ENCODE assay signal across 21 cellular contexts in genomic region chr5:134188092-134188491, GRCh38. TPM values are rescaled to one million over a fixed set of nuclear protein-coding genes. Genes with fewer than 3 reads are reported as not detected.
DNase-seq lines count a peak whose midpoint lies in the region; ATAC-seq and TF ChIP-seq lines count a peak whose summit lies in the region.
"Had no signal": no experiment of that assay in that cellular context is flagged by ENCODE, and none has a peak within 500 bp of the region (broad histone marks: within the 10 kb centered on the region; RNA-seq: fewer than 3 reads in every experiment).

No MANE protein-coding gene starts in this region.

- TF ChIP-seq CTCF in stomach (IDR thresholded peaks at IDR 0.05) = no peak

- peak overlapping the region in 3 of 5 donors; percentile 19 to 39 (median 27) for H3K27ac ChIP-seq in stomach
- H3K27ac ChIP-seq: C4-2B, GM23248, KMS-11, SJSA1 had no signal

- H3K4me3 Mint-ChIP-seq in activated T-cell treated with anti-CD3 and anti-CD28 coated beads, Interleukin-2, amount 50 U/mL, for 24 hours = no peak overlapping the region
- H3K4me3 Mint-ChIP-seq in activated T-cell treated with anti-CD3 and anti-CD28 coated beads, Interleukin-2, amount 50 U/mL, for 4 hours = no peak overlapping the region
- H3K4me3 Mint-ChIP-seq: CD8-positive, alpha-beta memory T cell; H9; HFFc6 had no signal

- ATAC-seq in activated T-cell treated with anti-CD3 and anti-CD28 coated beads, Interleukin-2, amount 50 U/mL, for 4 hours = no peak
- no peak for ATAC-seq in HG02938 (IDR thresholded peaks at IDR 0.05; ENCODE audit: unreplicated experiment)

- no peak for TF ChIP-seq EP300 in stomach (IDR thresholded peaks at IDR 0.05)

- H3K9me3 ChIP-seq in stomach = no peaks in the 10 kb centered on the region
- H3K9me3 ChIP-seq: SJSA1 had no signal

- no peak overlapping the region for H3K4me3 ChIP-seq in stomach
- H3K4me3 ChIP-seq: GM23248, SJSA1 had no signal

- 25 to 74% (median 62%) methylated on average over 1 of the region's 1 CpG for WGBS in stomach, 5 donors

- no peaks in the 10 kb centered on the region for H3K27me3 Mint-ChIP-seq in activated T-cell treated with anti-CD3 and anti-CD28 coated beads, Interleukin-2, amount 50 U/mL, for 24 hours
- no peaks in the 10 kb centered on the region for H3K27me3 Mint-ChIP-seq in activated T-cell treated with anti-CD3 and anti-CD28 coated beads, Interleukin-2, amount 50 U/mL, for 4 hours (ENCODE audit: low read depth)

- peaks cover 13 to 30% (median 22%) of the 10 kb centered on the region in 4 donors for H3K4me1 ChIP-seq in stomach

- H3K36me3 Mint-ChIP-seq in activated T-cell treated with anti-CD3 and anti-CD28 coated beads, Interleukin-2, amount 50 U/mL, for 24 hours (ENCODE audit: low read depth) = peaks cover 2% of the 10 kb centered on the region
- no peaks in the 10 kb centered on the region for H3K36me3 Mint-ChIP-seq in activated T-cell treated with anti-CD3 and anti-CD28 coated beads, Interleukin-2, amount 50 U/mL, for 4 hours (ENCODE audit: insufficient read depth)

- no peaks in the 10 kb centered on the region for H3K27me3 ChIP-seq in stomach
- H3K27me3 ChIP-seq: SJSA1 had no signal

- DNase-seq in activated T-cell treated with anti-CD3 and anti-CD28 coated beads, Interleukin-2, amount 50 U/mL, for 24 hours = no peak
- DNase-seq in activated T-cell treated with anti-CD3 and anti-CD28 coated beads, Interleukin-2, amount 50 U/mL, for 4 hours = no peak
- peak; percentile 75 for DNase-seq in NCI-H524 treated with DMSO at 0.1 percent for 48 hours (lab: John Stamatoyannopoulos, UW)
- DNase-seq in glomerular visceral epithelial cell (ENCODE audit: extremely low spot score) = peak; percentile 14
- no peak for DNase-seq in stomach
- no peak for DNase-seq in pons (ENCODE audit: low spot score)
- DNase-seq in NCI-H2029 treated with DMSO at 0.1 percent for 48 hours (lab: John Stamatoyannopoulos, UW) = no peak
- DNase-seq: CD8-positive, alpha-beta memory T cell; DMS79 treated with DMSO at 0.1 percent for 48 hours; GM23248; H9; HFFc6; NCI-H1417 treated with DMSO at 0.1 percent for 48 hours; NCI-H187 treated with DMSO at 0.1 percent for 48 hours; NCI-H226; NCI-H510A treated with DMSO at 0.1 percent for 48 hours; NCI-H82 had no signal

- no peak for TF ChIP-seq POLR2A in stomach (IDR thresholded peaks at IDR 0.05)

- no peaks in the 10 kb centered on the region for H3K9me3 Mint-ChIP-seq in activated T-cell treated with anti-CD3 and anti-CD28 coated beads, Interleukin-2, amount 50 U/mL, for 24 hours
- no peaks in the 10 kb centered on the region for H3K9me3 Mint-ChIP-seq in activated T-cell treated with anti-CD3 and anti-CD28 coated beads, Interleukin-2, amount 50 U/mL, for 4 hours
- H3K9me3 Mint-ChIP-seq: CD8-positive, alpha-beta memory T cell; H9; HFFc6 had no signal

- peak overlapping the region; percentile 35 for H3K27ac Mint-ChIP-seq in activated T-cell treated with anti-CD3 and anti-CD28 coated beads, Interleukin-2, amount 50 U/mL, for 24 hours
- H3K27ac Mint-ChIP-seq: CD8-positive, alpha-beta memory T cell; H9; HFFc6 had no signal

- H3K36me3 ChIP-seq in stomach = no peaks in the 10 kb centered on the region
- H3K36me3 ChIP-seq: SJSA1 had no signal

- intact Hi-C loops in stomach (cut with DNase I; ENCODE audit: low total_unique reads) = loop anchor here (10.0 kb wide), 1 partner anchor 407 kb away; no protein-coding TSS in a partner anchor

- H3K4me1 Mint-ChIP-seq in activated T-cell treated with anti-CD3 and anti-CD28 coated beads, Interleukin-2, amount 50 U/mL, for 24 hours (ENCODE audit: low read depth) = no peaks in the 10 kb centered on the region
- H3K4me1 Mint-ChIP-seq in activated T-cell treated with anti-CD3 and anti-CD28 coated beads, Interleukin-2, amount 50 U/mL, for 4 hours (ENCODE audit: low read depth) = no peaks in the 10 kb centered on the region
- H3K4me1 Mint-ChIP-seq: CD8-positive, alpha-beta memory T cell had no signal

RNA-seq across cellular contexts. Expression of gene SKP1, which starts 11.3 kb away (rescaled TPM):
- total RNA-seq in activated T-cell treated with anti-CD3 and anti-CD28 coated beads, Interleukin-2, amount 50 U/mL, for 4 hours = 100 to 1,000 TPM; 273 to 286 (median 282) TPM
- 100 to 1,000 TPM in 3 of 5 donors, 10 to 100 TPM in 2; 18.1 to 163 (median 126) TPM for total RNA-seq in stomach
- polyA plus RNA-seq in stomach = 100 to 1,000 TPM; 233 to 590 (median 480) TPM

RNA-seq across cellular contexts. Expression of gene PPP2CA, which starts 37.8 kb away (rescaled TPM):
- 100 to 1,000 TPM; 206 to 213 (median 209) TPM for total RNA-seq in activated T-cell treated with anti-CD3 and anti-CD28 coated beads, Interleukin-2, amount 50 U/mL, for 4 hours
- 100 to 1,000 TPM in 1 of 5 donors, 10 to 100 TPM in 4; 46.7 to 108 (median 76.5) TPM for total RNA-seq in stomach
- 10 to 100 TPM; 29.4 to 50.1 (median 33.7) TPM for polyA plus RNA-seq in stomach

Comparison
In these comparisons a context has a peak if more than half of its experiments do, and no peak if none do; other contexts are left out.
1. DNase-seq: peak in NCI-H524 treated with DMSO at 0.1 percent for 48 hours (single experiment) and glomerular visceral epithelial cell (single experiment); none in activated T-cell treated with anti-CD3 and anti-CD28 coated beads, Interleukin-2, amount 50 U/mL, for 24 hours (single experiment), activated T-cell treated with anti-CD3 and anti-CD28 coated beads, Interleukin-2, amount 50 U/mL, for 4 hours (single experiment), stomach (single experiment), pons (single experiment) and NCI-H2029 treated with DMSO at 0.1 percent for 48 hours (single experiment).